30 cellular contexts compared by ENCODE assay signal in genomic region chr16:54068212-54068611, GRCh38.
"Had no signal": no experiment of that assay in that cellular context is flagged by ENCODE, and none has a peak within 500 bp of the region (broad histone marks: within the 10 kb centered on the region; RNA-seq: fewer than 3 reads in every experiment).

No MANE protein-coding gene starts in this region.

- H3K27me3 ChIP-seq: ascending aorta, SJSA1 had no signal

- H3K9me3 Mint-ChIP-seq: activated B cell treated with CpG ODN at 0.5 μM for 24 hours; activated CD8-positive, alpha-beta T cell treated with anti-CD3 and anti-CD28 coated beads for 36 hours; activated naive CD4-positive, alpha-beta T cell treated with anti-CD3 and anti-CD28 coated beads, Interleukin-2, amount 50 U/mL, for 24 hours; activated naive CD8-positive, alpha-beta T cell treated with anti-CD3 and anti-CD28 coated beads, Interleukin-2, amount 10 ng/mL, durations not matched to agents 7 days and 5 days; activated T-cell treated with anti-CD3 and anti-CD28 coated beads, Interleukin-2, amount 50 U/mL, for 72 hours; activated T-helper 17 cell treated with anti-CD3 and anti-CD28 coated beads, Interleukin-2, amount 50 U/mL, for 72 hours; IgD-negative memory B cell; T-helper 1 cell treated with Interleukin-12 subunit alpha and Interleukin-12 subunit beta and Interleukin-4 antibody, amounts not matched to agents 30 μg/mL and 1 μg/mL, for 36 hours; T-helper 2 cell treated with Interferon-gamma antibody and Interleukin-4, amounts not matched to agents 5 μg/mL and 100 μg/mL, for 36 hours had no signal

- H3K4me1 Mint-ChIP-seq: activated B cell treated with CpG ODN at 0.5 μM for 24 hours; activated naive CD4-positive, alpha-beta T cell treated with anti-CD3 and anti-CD28 coated beads, Interleukin-2, amount 50 U/mL, for 24 hours; activated naive CD8-positive, alpha-beta T cell treated with anti-CD3 and anti-CD28 coated beads, Interleukin-2, amount 10 ng/mL, durations not matched to agents 7 days and 5 days; activated T-helper 17 cell treated with anti-CD3 and anti-CD28 coated beads, Interleukin-2, amount 50 U/mL, for 72 hours had no signal

- H3K27me3 Mint-ChIP-seq: activated B cell treated with CpG ODN at 0.5 μM for 24 hours; activated CD8-positive, alpha-beta T cell treated with anti-CD3 and anti-CD28 coated beads for 36 hours; activated naive CD4-positive, alpha-beta T cell treated with anti-CD3 and anti-CD28 coated beads, Interleukin-2, amount 50 U/mL, for 24 hours; activated naive CD8-positive, alpha-beta T cell treated with anti-CD3 and anti-CD28 coated beads, Interleukin-2, amount 10 ng/mL, durations not matched to agents 7 days and 5 days; activated T-helper 17 cell treated with anti-CD3 and anti-CD28 coated beads, Interleukin-2, amount 50 U/mL, for 72 hours; IgD-negative memory B cell had no signal

- ATAC-seq: activated CD8-positive, alpha-beta T cell treated with anti-CD3 and anti-CD28 coated beads for 36 hours; activated T-cell treated with anti-CD3 and anti-CD28 coated beads, Interleukin-2, amount 50 U/mL, for 72 hours; activated T-helper 17 cell treated with anti-CD3 and anti-CD28 coated beads, Interleukin-2, amount 50 U/mL, for 72 hours; Panc1 had no signal

- H3K36me3 Mint-ChIP-seq: activated naive CD8-positive, alpha-beta T cell treated with anti-CD3 and anti-CD28 coated beads, Interleukin-2, amount 10 ng/mL, durations not matched to agents 7 days and 5 days had no signal

- H3K36me3 ChIP-seq: ascending aorta, SJSA1 had no signal

- H3K27ac Mint-ChIP-seq: activated B cell treated with CpG ODN at 0.5 μM for 24 hours; activated CD8-positive, alpha-beta T cell treated with anti-CD3 and anti-CD28 coated beads for 36 hours; activated naive CD4-positive, alpha-beta T cell treated with anti-CD3 and anti-CD28 coated beads, Interleukin-2, amount 50 U/mL, for 24 hours; activated naive CD8-positive, alpha-beta T cell treated with anti-CD3 and anti-CD28 coated beads, Interleukin-2, amount 10 ng/mL, durations not matched to agents 7 days and 5 days; activated T-cell treated with anti-CD3 and anti-CD28 coated beads, Interleukin-2, amount 50 U/mL, for 72 hours; activated T-helper 17 cell treated with anti-CD3 and anti-CD28 coated beads, Interleukin-2, amount 50 U/mL, for 72 hours; IgD-negative memory B cell; T-helper 1 cell treated with Interleukin-12 subunit alpha and Interleukin-12 subunit beta and Interleukin-4 antibody, amounts not matched to agents 30 μg/mL and 1 μg/mL, for 36 hours; T-helper 2 cell treated with Interferon-gamma antibody and Interleukin-4, amounts not matched to agents 5 μg/mL and 100 μg/mL, for 36 hours had no signal

- H3K4me3 Mint-ChIP-seq: activated B cell treated with CpG ODN at 0.5 μM for 24 hours; activated CD8-positive, alpha-beta T cell treated with anti-CD3 and anti-CD28 coated beads for 36 hours; activated naive CD4-positive, alpha-beta T cell treated with anti-CD3 and anti-CD28 coated beads, Interleukin-2, amount 50 U/mL, for 24 hours; activated naive CD8-positive, alpha-beta T cell treated with anti-CD3 and anti-CD28 coated beads, Interleukin-2, amount 10 ng/mL, durations not matched to agents 7 days and 5 days; activated T-cell treated with anti-CD3 and anti-CD28 coated beads, Interleukin-2, amount 50 U/mL, for 72 hours; activated T-helper 17 cell treated with anti-CD3 and anti-CD28 coated beads, Interleukin-2, amount 50 U/mL, for 72 hours; IgD-negative memory B cell; T-helper 1 cell treated with Interleukin-12 subunit alpha and Interleukin-12 subunit beta and Interleukin-4 antibody, amounts not matched to agents 30 μg/mL and 1 μg/mL, for 36 hours; T-helper 2 cell treated with Interferon-gamma antibody and Interleukin-4, amounts not matched to agents 5 μg/mL and 100 μg/mL, for 36 hours had no signal

- H3K9me3 ChIP-seq: ascending aorta, SJSA1, SK-N-SH had no signal

- DNase-seq: activated B cell treated with CpG ODN at 0.5 μM for 24 hours; activated CD4-positive, alpha-beta T cell treated with anti-CD3 and anti-CD28 coated beads for 48 hours; activated CD4-positive, alpha-beta T cell treated with anti-CD3 and anti-CD28 coated beads, Interleukin-2, amount 50 U/mL, for 4 hours; activated CD4-positive, CD25-positive, alpha-beta regulatory T cell treated with anti-CD3 and anti-CD28 coated beads, Interleukin-2, amount 50 U/mL, for 72 hours; activated CD8-positive, alpha-beta T cell treated with anti-CD3 and anti-CD28 coated beads for 36 hours; activated gamma-delta T cell; activated naive CD4-positive, alpha-beta T cell treated with Interleukin-2 at 50 U/mL for 16 hours; activated naive CD8-positive, alpha-beta T cell treated with anti-CD3 and anti-CD28 coated beads, Interleukin-2, amount 10 ng/mL, durations not matched to agents 7 days and 5 days; activated T-cell treated with anti-CD3 and anti-CD28 coated beads, Interleukin-2, amount 50 U/mL, for 1 hour; activated T-cell treated with anti-CD3 and anti-CD28 coated beads, Interleukin-2, amount 50 U/mL, for 72 hours; amygdala; Karpas-422; KBM-7; NCI-H1092 treated with DMSO at 0.1 percent for 48 hours; NCI-H187; NCI-H2029 treated with DMSO at 0.1 percent for 48 hours; NCI-H2107; NCI-H2171 treated with DMSO at 0.1 percent for 48 hours; NCI-H345; NCI-H524 treated with DMSO at 0.1 percent for 48 hours; SHP77 treated with DMSO at 0.1 percent for 48 hours; SK-N-SH had no signal

- H3K4me3 ChIP-seq: ascending aorta, SJSA1 had no signal

- H3K27ac ChIP-seq: ascending aorta, SJSA1 had no signal

- H3K4me1 ChIP-seq: ascending aorta, SJSA1 had no signal
